Comparison of ENCODE assay signal across 16 cellular contexts in the genomic region with DNA sequence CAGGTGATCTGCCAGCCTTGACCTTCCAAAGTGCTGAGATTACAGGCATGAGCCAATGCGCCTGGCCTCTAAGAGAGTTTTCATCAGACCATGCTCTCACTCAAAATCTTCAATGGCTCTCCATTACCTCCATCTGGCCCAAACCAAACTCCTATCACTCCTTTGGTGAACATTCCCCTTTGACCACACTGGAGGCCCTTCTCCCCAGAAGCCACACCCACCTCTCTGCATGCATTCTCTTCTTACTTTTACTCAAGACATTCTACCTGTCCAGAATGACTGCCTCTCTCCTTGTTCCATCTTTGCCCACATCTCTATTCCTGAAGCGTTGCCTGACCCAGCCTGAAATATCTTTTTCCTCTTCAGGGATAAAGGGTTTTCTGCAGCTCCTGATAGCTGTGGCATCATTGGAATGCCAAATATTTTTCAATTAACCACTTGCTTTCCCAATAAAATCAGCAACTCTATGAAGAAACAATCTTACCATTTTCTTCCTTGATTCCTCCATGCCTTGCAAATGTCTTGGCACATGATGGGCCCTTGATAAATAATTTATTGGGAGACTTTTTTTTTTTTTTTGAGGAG. TPM values are rescaled to one million over a fixed set of nuclear protein-coding genes. Genes with fewer than 3 reads are reported as not detected.
DNase-seq lines count a peak whose midpoint lies in the region; FAIRE-seq and TF ChIP-seq lines count a peak whose summit lies in the region.
"Had no signal": no experiment of that assay in that cellular context is flagged by ENCODE, and none has a peak within 500 bp of the region (broad histone marks: within the 10 kb centered on the region; RNA-seq: fewer than 3 reads in every experiment).

No MANE protein-coding gene starts in this region.

- H3K36me3 ChIP-seq in GM23248 (ENCODE audit: low read depth) (no peaks in the 10 kb centered on the region), astrocyte (ENCODE audit: insufficient read depth, low read length) (no peaks in the 10 kb centered on the region), neural progenitor cell (no peaks in the 10 kb centered on the region)
- H3K36me3 ChIP-seq: upper lobe of left lung had no signal

- no peak overlapping the region for H3K9ac ChIP-seq in GM23248
- H3K9ac ChIP-seq in astrocyte (ENCODE audit: low read length), result no peak overlapping the region
- H3K9ac ChIP-seq in neural progenitor cell, result no peak overlapping the region

- peaks cover 15% of the 10 kb centered on the region for H3K4me1 ChIP-seq in GM23248 (ENCODE audit: insufficient read depth)
- H3K4me1 ChIP-seq in astrocyte (ENCODE audit: insufficient read depth, low read length), result no peaks in the 10 kb centered on the region
- H3K4me1 ChIP-seq in neural progenitor cell, result no peaks in the 10 kb centered on the region
- H3K4me1 ChIP-seq: stomach, upper lobe of left lung had no signal

- H3K27ac ChIP-seq in GM23248, result no peak overlapping the region
- H3K27ac ChIP-seq in astrocyte (ENCODE audit: low read depth, low read length), result no peak overlapping the region
- no peak overlapping the region for H3K27ac ChIP-seq in neural progenitor cell
- no peak overlapping the region for H3K27ac ChIP-seq in substantia nigra (ENCODE audit: low read depth, low read length, poor library complexity, severe bottlenecking)
- H3K27ac ChIP-seq: stomach, upper lobe of left lung had no signal

- no peaks in the 10 kb centered on the region for H3F3A ChIP-seq in GM23248 (ENCODE audit: insufficient read depth)
- H3F3A ChIP-seq in neural progenitor cell (ENCODE audit: low read depth), result no peaks in the 10 kb centered on the region

- TF ChIP-seq CTCF in astrocyte (IDR thresholded peaks at IDR 0.05; ENCODE audit: insufficient read depth, low read depth, low read length), result no peak
- no peak for TF ChIP-seq CTCF in neural progenitor cell (IDR thresholded peaks at IDR 0.05)

- in situ Hi-C loops in ACHN (cut with HindIII; ENCODE audit: low pct_ligation_motif_present, low pct_unique_long_range_greater_than_20kb, low sequenced_read_pairs) (no loop called here), GM23248 (cut with MboI) (no loop called here)

- H3K27me3 Mint-ChIP-seq in astrocyte (ENCODE audit: low read depth, unreplicated experiment), result peaks cover 21% of the 10 kb centered on the region
- H3K27me3 Mint-ChIP-seq in neural progenitor cell (ENCODE audit: insufficient read depth, low read depth), result peaks cover 10% of the 10 kb centered on the region
- H3K27me3 Mint-ChIP-seq: activated CD4-positive, alpha-beta T cell treated with anti-CD3 and anti-CD28 coated beads, Interleukin-2, amount 10 ng/mL, durations not matched to agents 7 days and 5 days had no signal

- H3K4me1 Mint-ChIP-seq in astrocyte (ENCODE audit: low read depth, unreplicated experiment) (peaks cover 9% of the 10 kb centered on the region), neural progenitor cell (peaks cover 9% of the 10 kb centered on the region)

- H3K27ac Mint-ChIP-seq in astrocyte (ENCODE audit: unreplicated experiment), result no peak overlapping the region
- H3K27ac Mint-ChIP-seq in neural progenitor cell, result no peak overlapping the region
- H3K27ac Mint-ChIP-seq: activated CD4-positive, alpha-beta T cell treated with anti-CD3 and anti-CD28 coated beads, Interleukin-2, amount 10 ng/mL, durations not matched to agents 7 days and 5 days had no signal

- no peaks in the 10 kb centered on the region for H3K9me2 ChIP-seq in GM23248 (ENCODE audit: insufficient read depth)

- H3K4me2 ChIP-seq in GM23248 (ENCODE audit: unreplicated experiment) (no peak overlapping the region), astrocyte (ENCODE audit: low read length) (no peak overlapping the region), neural progenitor cell (no peak overlapping the region)

- FAIRE-seq in astrocyte (lab: Jason Lieb, UNC), result no peak

- no peaks in the 10 kb centered on the region for H3K27me3 ChIP-seq in GM23248 (replicated peaks; ENCODE audit: insufficient read depth)
- H3K27me3 ChIP-seq in astrocyte (ENCODE audit: insufficient read depth, low read length), result no peaks in the 10 kb centered on the region
- no peaks in the 10 kb centered on the region for H3K27me3 ChIP-seq in neural progenitor cell
- H3K27me3 ChIP-seq: stomach, upper lobe of left lung had no signal

- H3K4me3 Mint-ChIP-seq in astrocyte (ENCODE audit: unreplicated experiment) (no peak overlapping the region), neural progenitor cell (no peak overlapping the region)
- H3K4me3 Mint-ChIP-seq: activated CD4-positive, alpha-beta T cell treated with anti-CD3 and anti-CD28 coated beads, Interleukin-2, amount 10 ng/mL, durations not matched to agents 7 days and 5 days had no signal

- H3K9me3 Mint-ChIP-seq in astrocyte (ENCODE audit: unreplicated experiment) (no peaks in the 10 kb centered on the region), neural progenitor cell (no peaks in the 10 kb centered on the region)
- H3K9me3 Mint-ChIP-seq: activated CD4-positive, alpha-beta T cell treated with anti-CD3 and anti-CD28 coated beads, Interleukin-2, amount 10 ng/mL, durations not matched to agents 7 days and 5 days had no signal

- H3K9me3 ChIP-seq in GM23248 (ENCODE audit: low read depth) (no peaks in the 10 kb centered on the region), astrocyte (ENCODE audit: insufficient read depth, low read depth, low read length) (no peaks in the 10 kb centered on the region), neural progenitor cell (ENCODE audit: low read depth) (no peaks in the 10 kb centered on the region)
- H3K9me3 ChIP-seq: stomach, upper lobe of left lung had no signal

- H3K36me3 Mint-ChIP-seq in astrocyte (ENCODE audit: low read depth, unreplicated experiment), result peaks cover 1% of the 10 kb centered on the region
- H3K36me3 Mint-ChIP-seq in neural progenitor cell, result no peaks in the 10 kb centered on the region

- H3K79me2 ChIP-seq in GM23248 (ENCODE audit: insufficient read depth) (no peaks in the 10 kb centered on the region), astrocyte (ENCODE audit: insufficient read depth, low read length) (no peaks in the 10 kb centered on the region), neural progenitor cell (ENCODE audit: low read depth) (no peaks in the 10 kb centered on the region)

- DNase-seq in ACHN (peak; percentile 37), GM23248 (peak; percentile 25), astrocyte (ENCODE audit: low read depth) (peak; percentile 39), foreskin melanocyte (peak; percentile 74), NCI-H2227 treated with DMSO at 0.1 percent for 48 hours (lab: John Stamatoyannopoulos, UW) (no peak), neural progenitor cell (ENCODE audit: low spot score) (no peak), NCI-H1048 (lab: John Stamatoyannopoulos, UW) (no peak), substantia nigra (lab: John Stamatoyannopoulos, UW) (no peak)
- DNase-seq: activated CD4-positive, alpha-beta T cell treated with anti-CD3 and anti-CD28 coated beads, Interleukin-2, amount 10 ng/mL, durations not matched to agents 7 days and 5 days; activated CD8-positive, alpha-beta memory T cell treated with anti-CD3 and anti-CD28 coated beads, Interleukin-2, amount 50 U/mL, for 48 hours; NCI-H187; NCI-H446 treated with DMSO at 0.1 percent for 48 hours; stimulated activated CD4-positive, alpha-beta T cell treated with anti-CD3 and anti-CD28 coated beads, Interleukin-2, amount 100 ng/mL, for 24 hours; stomach; upper lobe of left lung had no signal

- H2AFZ ChIP-seq in GM23248 (no peak overlapping the region), astrocyte (ENCODE audit: low read depth, low read length) (no peak overlapping the region), neural progenitor cell (replicated peaks) (no peak overlapping the region)

- WGBS in GM23248 (ENCODE audit: low coverage in 1 of 2, low lambda C conversion rate in 2 of 2, missing lambda C conversion rate in 2 of 2), 2 experiments, result 52 to 86% methylated on average over 2 of the region's 2 CpGs

- H3K4me3 ChIP-seq in GM23248, result no peak overlapping the region
- H3K4me3 ChIP-seq in astrocyte (ENCODE audit: insufficient read depth, low read depth, low read length), result no peak overlapping the region
- no peak overlapping the region for H3K4me3 ChIP-seq in neural progenitor cell
- H3K4me3 ChIP-seq: stomach, upper lobe of left lung had no signal

- H4K20me1 ChIP-seq in GM23248 (ENCODE audit: insufficient read depth) (no peaks in the 10 kb centered on the region), astrocyte (ENCODE audit: insufficient read depth, low read length) (no peaks in the 10 kb centered on the region), neural progenitor cell (ENCODE audit: low read depth) (no peaks in the 10 kb centered on the region)

RNA-seq across cellular contexts. Expression of gene PLEK2, which starts 15.5 kb away (rescaled TPM):
- 10.8 and 12.4 TPM in 2 replicates for total RNA-seq in GM23248 (2014; rRNA removed; shearing (Covaris generic))
- polyA plus RNA-seq in GM23248 (2016; fragmentation: Nextera tagmentation; extraction: Ambion mirVana), result 11.4 and 11.5 TPM in 2 replicates
- total RNA-seq in astrocyte, result 0.75 and 1.3 TPM in 2 replicates
- not detected in 2 replicates for total RNA-seq in neural progenitor cell (ENCODE audit: low replicate concordance)
- total RNA-seq: myocyte had no signal

RNA-seq across cellular contexts. Expression of gene EIF2S1, which starts 36.3 kb away (rescaled TPM):
- 232 and 273 TPM in 2 replicates for total RNA-seq in GM23248 (2014; rRNA removed; shearing (Covaris generic))
- 218 and 222 TPM in 2 replicates for polyA plus RNA-seq in GM23248 (2016; fragmentation: Nextera tagmentation; extraction: Ambion mirVana)
- total RNA-seq in astrocyte (123 and 143 TPM in 2 replicates), neural progenitor cell (ENCODE audit: low replicate concordance) (118 and 193 TPM in 2 replicates)

RNA-seq across cellular contexts. Expression of gene ATP6V1D, which starts 36.9 kb away (rescaled TPM):
- 128 and 129 TPM in 2 replicates for total RNA-seq in GM23248 (2014; rRNA removed; shearing (Covaris generic))
- polyA plus RNA-seq in GM23248 (2016; fragmentation: Nextera tagmentation; extraction: Ambion mirVana), result 191 and 192 TPM in 2 replicates
- total RNA-seq in astrocyte, result 96.3 and 105 TPM in 2 replicates
- 79.9 and 89.4 TPM in 2 replicates for total RNA-seq in neural progenitor cell (ENCODE audit: low replicate concordance)

Comparison
In these comparisons a context has a peak if more than half of its experiments do, and no peak if none do; other contexts are left out.
1. DNase-seq: peak in ACHN (single experiment), GM23248 (single experiment), astrocyte (single experiment) and foreskin melanocyte (single experiment); none in NCI-H2227 treated with DMSO at 0.1 percent for 48 hours (single experiment), neural progenitor cell (single experiment), NCI-H1048 (single experiment) and substantia nigra (0 of 49).